41 cellular contexts compared by ENCODE assay signal in the genomic region with DNA sequence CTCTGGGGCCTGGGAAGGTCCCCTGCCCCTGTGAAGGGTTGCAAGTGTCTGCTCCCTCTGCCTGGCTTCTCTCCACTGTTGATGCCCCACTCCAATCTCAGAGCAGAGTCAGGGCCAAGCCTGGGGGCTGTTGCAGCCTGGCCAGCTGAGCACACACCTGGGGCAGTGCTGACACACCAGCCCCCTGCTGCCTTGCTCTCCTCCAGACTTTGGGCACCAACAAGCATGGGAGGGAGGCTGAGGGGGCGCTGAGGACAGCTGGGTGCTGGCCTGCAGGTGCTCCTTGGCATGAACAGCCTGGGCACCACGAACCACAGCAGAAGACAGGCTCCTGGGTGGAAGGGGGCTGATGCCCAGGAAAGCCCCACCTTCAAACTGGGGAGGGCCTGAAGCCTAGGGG.
"Had no signal": no experiment of that assay in that cellular context is flagged by ENCODE, and none has a peak within 500 bp of the region (broad histone marks: within the 10 kb centered on the region; RNA-seq: fewer than 3 reads in every experiment).

No MANE protein-coding gene starts in this region.

- H3K36me3 Mint-ChIP-seq: activated CD8-positive, alpha-beta memory T cell treated with anti-CD3 and anti-CD28 coated beads, Interleukin-2, amount 10 ng/mL, durations not matched to agents 7 days and 5 days; activated naive CD4-positive, alpha-beta T cell treated with anti-CD3 and anti-CD28 coated beads, Interleukin-2, amount 50 U/mL, for 72 hours; activated naive CD8-positive, alpha-beta T cell treated with anti-CD3 and anti-CD28 coated beads for 36 hours; WTC11 had no signal

- FAIRE-seq: astrocyte, TTC549 had no signal

- H3K4me3 ChIP-seq: adrenal gland, body of pancreas, breast epithelium had no signal

- H3K27ac ChIP-seq: adrenal gland, body of pancreas, brain microvascular endothelial cell, breast epithelium, WERI-Rb-1 had no signal

- H3K27me3 ChIP-seq: adrenal gland, body of pancreas, brain microvascular endothelial cell, breast epithelium had no signal

- H3K36me3 ChIP-seq: adrenal gland, brain microvascular endothelial cell, breast epithelium, WERI-Rb-1 had no signal

- H3K9me3 Mint-ChIP-seq: activated CD4-positive, alpha-beta memory T cell treated with anti-CD3 and anti-CD28 coated beads, Interleukin-2, amount 10 ng/mL, durations not matched to agents 7 days and 5 days; activated CD4-positive, alpha-beta T cell treated with anti-CD3 and anti-CD28 coated beads, Interleukin-2, amount 10 ng/mL, durations not matched to agents 7 days and 5 days; activated naive CD4-positive, alpha-beta T cell treated with anti-CD3 and anti-CD28 coated beads for 36 hours; activated naive CD4-positive, alpha-beta T cell treated with anti-CD3 and anti-CD28 coated beads, Interleukin-2, amount 50 U/mL, for 72 hours; activated naive CD8-positive, alpha-beta T cell treated with anti-CD3 and anti-CD28 coated beads for 36 hours; activated T-cell treated with anti-CD3 and anti-CD28 coated beads, Interleukin-2, amount 50 U/mL, for 4 hours; activated T-cell treated with anti-CD3 and anti-CD28 coated beads, Interleukin-2, amount 50 U/mL, for 72 hours; activated T-helper 1 cell treated with anti-CD3 and anti-CD28 coated beads, Interleukin-12 subunit alpha, Interleukin-12 subunit beta, Interleukin-2, Interleukin-4 antibody, amounts not matched to agents 30 ng/mL and 10 ng/mL and 1 ng/mL, durations not matched to agents 14 hours and 24 hours and 36 hours; activated T-helper 17 cell treated with anti-CD3 and anti-CD28 coated beads, Interleukin-2, amount 50 U/mL, for 72 hours; T-helper 1 cell treated with Interleukin-12 subunit alpha and Interleukin-12 subunit beta and Interleukin-4 antibody, amounts not matched to agents 30 μg/mL and 1 μg/mL, for 36 hours; T-helper 2 cell treated with Interferon-gamma antibody and Interleukin-4, amounts not matched to agents 5 μg/mL and 100 μg/mL, for 36 hours; WTC11 had no signal

- H3K27ac Mint-ChIP-seq: activated CD4-positive, alpha-beta memory T cell treated with anti-CD3 and anti-CD28 coated beads, Interleukin-2, amount 10 ng/mL, durations not matched to agents 7 days and 5 days; activated CD4-positive, alpha-beta T cell treated with anti-CD3 and anti-CD28 coated beads for 36 hours; activated CD4-positive, alpha-beta T cell treated with anti-CD3 and anti-CD28 coated beads, Interleukin-2, amount 10 ng/mL, durations not matched to agents 7 days and 5 days; activated CD8-positive, alpha-beta memory T cell treated with anti-CD3 and anti-CD28 coated beads, Interleukin-2, amount 10 ng/mL, durations not matched to agents 7 days and 5 days; activated CD8-positive, alpha-beta T cell treated with anti-CD3 and anti-CD28 coated beads, Interleukin-2, amount 10 ng/mL, durations not matched to agents 7 days and 5 days; activated naive CD4-positive, alpha-beta T cell treated with anti-CD3 and anti-CD28 coated beads for 36 hours; activated naive CD8-positive, alpha-beta T cell treated with anti-CD3 and anti-CD28 coated beads for 36 hours; activated T-cell treated with anti-CD3 and anti-CD28 coated beads, Interleukin-2, amount 50 U/mL, for 72 hours; activated T-helper 1 cell treated with anti-CD3 and anti-CD28 coated beads, Interleukin-12 subunit alpha, Interleukin-12 subunit beta, Interleukin-2, Interleukin-4 antibody, amounts not matched to agents 30 ng/mL and 10 ng/mL and 1 ng/mL, durations not matched to agents 14 hours and 24 hours and 36 hours; activated T-helper 17 cell treated with anti-CD3 and anti-CD28 coated beads, Interleukin-2, amount 50 U/mL, for 72 hours; T-helper 1 cell treated with Interleukin-12 subunit alpha and Interleukin-12 subunit beta and Interleukin-4 antibody, amounts not matched to agents 30 μg/mL and 1 μg/mL, for 36 hours; T-helper 2 cell treated with Interferon-gamma antibody and Interleukin-4, amounts not matched to agents 5 μg/mL and 100 μg/mL, for 36 hours; WTC11 had no signal

- H3K4me3 Mint-ChIP-seq: activated CD4-positive, alpha-beta memory T cell treated with anti-CD3 and anti-CD28 coated beads, Interleukin-2, amount 10 ng/mL, durations not matched to agents 7 days and 5 days; activated CD4-positive, alpha-beta T cell treated with anti-CD3 and anti-CD28 coated beads for 36 hours; activated CD4-positive, alpha-beta T cell treated with anti-CD3 and anti-CD28 coated beads, Interleukin-2, amount 10 ng/mL, durations not matched to agents 7 days and 5 days; activated CD8-positive, alpha-beta memory T cell treated with anti-CD3 and anti-CD28 coated beads, Interleukin-2, amount 10 ng/mL, durations not matched to agents 7 days and 5 days; activated CD8-positive, alpha-beta T cell treated with anti-CD3 and anti-CD28 coated beads, Interleukin-2, amount 10 ng/mL, durations not matched to agents 7 days and 5 days; activated naive CD4-positive, alpha-beta T cell treated with anti-CD3 and anti-CD28 coated beads for 36 hours; activated naive CD8-positive, alpha-beta T cell treated with anti-CD3 and anti-CD28 coated beads for 36 hours; activated T-cell treated with anti-CD3 and anti-CD28 coated beads, Interleukin-2, amount 50 U/mL, for 4 hours; activated T-cell treated with anti-CD3 and anti-CD28 coated beads, Interleukin-2, amount 50 U/mL, for 72 hours; activated T-helper 1 cell treated with anti-CD3 and anti-CD28 coated beads, Interleukin-12 subunit alpha, Interleukin-12 subunit beta, Interleukin-2, Interleukin-4 antibody, amounts not matched to agents 30 ng/mL and 10 ng/mL and 1 ng/mL, durations not matched to agents 14 hours and 24 hours and 36 hours; activated T-helper 17 cell treated with anti-CD3 and anti-CD28 coated beads, Interleukin-2, amount 50 U/mL, for 72 hours; T-helper 1 cell treated with Interleukin-12 subunit alpha and Interleukin-12 subunit beta and Interleukin-4 antibody, amounts not matched to agents 30 μg/mL and 1 μg/mL, for 36 hours; T-helper 2 cell treated with Interferon-gamma antibody and Interleukin-4, amounts not matched to agents 5 μg/mL and 100 μg/mL, for 36 hours; WTC11 had no signal

- DNase-seq: activated CD4-positive, alpha-beta memory T cell treated with anti-CD3 and anti-CD28 coated beads, Interleukin-2, amount 10 ng/mL, durations not matched to agents 7 days and 5 days; activated CD4-positive, alpha-beta T cell treated with anti-CD3 and anti-CD28 coated beads for 1 hour; activated CD4-positive, alpha-beta T cell treated with anti-CD3 and anti-CD28 coated beads for 36 hours; activated CD4-positive, alpha-beta T cell treated with anti-CD3 and anti-CD28 coated beads for 48 hours; activated CD4-positive, alpha-beta T cell treated with anti-CD3 and anti-CD28 coated beads, Interleukin-2, amount 10 ng/mL, durations not matched to agents 7 days and 5 days; activated CD4-positive, alpha-beta T cell treated with anti-CD3 and anti-CD28 coated beads, Interleukin-2, amount 50 U/mL, for 48 hours; activated CD4-positive, CD25-positive, alpha-beta regulatory T cell; activated CD8-positive, alpha-beta memory T cell treated with anti-CD3 and anti-CD28 coated beads for 24 hours; activated CD8-positive, alpha-beta memory T cell treated with anti-CD3 and anti-CD28 coated beads, Interleukin-2, amount 10 ng/mL, durations not matched to agents 7 days and 5 days; activated CD8-positive, alpha-beta T cell treated with anti-CD3 and anti-CD28 coated beads, Interleukin-2, amount 10 ng/mL, durations not matched to agents 7 days and 5 days; activated effector memory CD4-positive, alpha-beta T cell treated with anti-CD3 and anti-CD28 coated beads, Interleukin-2, amount 50 U/mL, for 16 hours; activated gamma-delta T cell treated with Interleukin-2 at 50 U/mL for 16 hours; activated naive CD4-positive, alpha-beta T cell; activated naive CD4-positive, alpha-beta T cell treated with anti-CD3 and anti-CD28 coated beads for 36 hours; activated naive CD4-positive, alpha-beta T cell treated with anti-CD3 and anti-CD28 coated beads, Interleukin-2, amount 50 U/mL, for 16 hours; activated naive CD8-positive, alpha-beta T cell treated with anti-CD3 and anti-CD28 coated beads for 36 hours; activated T-cell treated with anti-CD3 and anti-CD28 coated beads for 4 hours; activated T-cell treated with anti-CD3 and anti-CD28 coated beads, Interleukin-2, amount 50 U/mL, for 1 hour; activated T-cell treated with anti-CD3 and anti-CD28 coated beads, Interleukin-2, amount 50 U/mL, for 4 hours; activated T-cell treated with anti-CD3 and anti-CD28 coated beads, Interleukin-2, amount 50 U/mL, for 72 hours; adrenal gland; amniotic stem cell; aorta; body of pancreas; brain microvascular endothelial cell; central memory CD4-positive, alpha-beta T cell; SW 1271; T-helper 1 cell; T-helper 2 cell; T-helper 9 cell; WERI-Rb-1 had no signal

- H3K4me1 Mint-ChIP-seq: activated CD4-positive, alpha-beta memory T cell treated with anti-CD3 and anti-CD28 coated beads, Interleukin-2, amount 10 ng/mL, durations not matched to agents 7 days and 5 days; activated CD4-positive, alpha-beta T cell treated with anti-CD3 and anti-CD28 coated beads for 36 hours; activated CD4-positive, alpha-beta T cell treated with anti-CD3 and anti-CD28 coated beads, Interleukin-2, amount 10 ng/mL, durations not matched to agents 7 days and 5 days; activated CD8-positive, alpha-beta memory T cell treated with anti-CD3 and anti-CD28 coated beads, Interleukin-2, amount 10 ng/mL, durations not matched to agents 7 days and 5 days; activated naive CD8-positive, alpha-beta T cell treated with anti-CD3 and anti-CD28 coated beads for 36 hours; activated T-helper 17 cell treated with anti-CD3 and anti-CD28 coated beads, Interleukin-2, amount 50 U/mL, for 72 hours; WTC11 had no signal

- ATAC-seq: activated CD4-positive, alpha-beta T cell treated with anti-CD3 and anti-CD28 coated beads for 36 hours; activated CD4-positive, CD25-positive, alpha-beta regulatory T cell treated with anti-CD3 and anti-CD28 coated beads, Interleukin-2, amount 50 U/mL, for 24 hours; activated CD8-positive, alpha-beta memory T cell treated with anti-CD3 and anti-CD28 coated beads, Interleukin-2, amount 10 ng/mL, durations not matched to agents 7 days and 5 days; activated CD8-positive, alpha-beta T cell treated with anti-CD3 and anti-CD28 coated beads, Interleukin-2, amount 10 ng/mL, durations not matched to agents 7 days and 5 days; activated naive CD4-positive, alpha-beta T cell treated with anti-CD3 and anti-CD28 coated beads, Interleukin-2, amount 50 U/mL, for 72 hours; activated T-cell treated with anti-CD3 and anti-CD28 coated beads, Interleukin-2, amount 50 U/mL, for 4 hours; activated T-cell treated with anti-CD3 and anti-CD28 coated beads, Interleukin-2, amount 50 U/mL, for 72 hours; activated T-helper 17 cell treated with anti-CD3 and anti-CD28 coated beads, Interleukin-2, amount 50 U/mL, for 72 hours; body of pancreas; WTC11 had no signal

- H3K9me3 ChIP-seq: adrenal gland, body of pancreas, breast epithelium had no signal

- H3K4me1 ChIP-seq: adrenal gland, breast epithelium had no signal
